ENCODE assay signal across 26 cellular contexts in genomic region chr1:179823693-179824092, GRCh38.
"Had no signal": no experiment of that assay in that cellular context is flagged by ENCODE, and none has a peak within 500 bp of the region (broad histone marks: within the 10 kb centered on the region; RNA-seq: fewer than 3 reads in every experiment).

No MANE protein-coding gene starts in this region.

- H3K4me1 Mint-ChIP-seq: activated CD4-positive, alpha-beta T cell treated with anti-CD3 and anti-CD28 coated beads for 36 hours; activated naive CD8-positive, alpha-beta T cell treated with anti-CD3 and anti-CD28 coated beads, Interleukin-2, amount 50 U/mL, for 24 hours; stimulated activated naive B cell treated with anti-CD40 and anti-IgM and Interleukin-4, amounts not matched to agents 10 μg/mL and 1 μg/mL and 100 μg/mL, for 72 hours had no signal

- H3K4me1 ChIP-seq: breast epithelium, prostate gland, stomach, tibial artery, upper lobe of right lung had no signal

- H3K4me2 ChIP-seq: smooth muscle cell had no signal

- H3K27me3 Mint-ChIP-seq: activated CD4-positive, alpha-beta T cell treated with anti-CD3 and anti-CD28 coated beads for 36 hours; activated naive CD4-positive, alpha-beta T cell treated with anti-CD3 and anti-CD28 coated beads, Interleukin-2, amount 50 U/mL, for 24 hours; activated naive CD8-positive, alpha-beta T cell treated with anti-CD3 and anti-CD28 coated beads, Interleukin-2, amount 50 U/mL, for 24 hours; activated T-cell treated with anti-CD3 and anti-CD28 coated beads, Interleukin-2, amount 50 U/mL, for 24 hours had no signal

- H3K27ac Mint-ChIP-seq: activated CD4-positive, alpha-beta T cell treated with anti-CD3 and anti-CD28 coated beads for 36 hours; activated CD8-positive, alpha-beta T cell treated with anti-CD3 and anti-CD28 coated beads, Interleukin-2, amount 10 ng/mL, durations not matched to agents 7 days and 5 days; activated naive CD4-positive, alpha-beta T cell treated with anti-CD3 and anti-CD28 coated beads, Interleukin-2, amount 50 U/mL, for 24 hours; activated naive CD8-positive, alpha-beta T cell treated with anti-CD3 and anti-CD28 coated beads, Interleukin-2, amount 50 U/mL, for 24 hours; activated T-cell treated with anti-CD3 and anti-CD28 coated beads, Interleukin-2, amount 50 U/mL, for 24 hours; mesothelial cell of epicardium; stimulated activated naive B cell treated with anti-CD40 and anti-IgM and Interleukin-4, amounts not matched to agents 10 μg/mL and 1 μg/mL and 100 μg/mL, for 72 hours; WTC11 had no signal

- H3K36me3 Mint-ChIP-seq: activated naive CD4-positive, alpha-beta T cell treated with anti-CD3 and anti-CD28 coated beads, Interleukin-2, amount 50 U/mL, for 24 hours; mesothelial cell of epicardium; naive thymus-derived CD8-positive, alpha-beta T cell; stimulated activated naive B cell treated with anti-CD40 and anti-IgM and Interleukin-4, amounts not matched to agents 10 μg/mL and 1 μg/mL and 100 μg/mL, for 72 hours; WTC11 had no signal

- H3K9me3 Mint-ChIP-seq: activated naive CD4-positive, alpha-beta T cell treated with anti-CD3 and anti-CD28 coated beads, Interleukin-2, amount 50 U/mL, for 24 hours; activated naive CD8-positive, alpha-beta T cell treated with anti-CD3 and anti-CD28 coated beads, Interleukin-2, amount 50 U/mL, for 24 hours; activated T-cell treated with anti-CD3 and anti-CD28 coated beads, Interleukin-2, amount 50 U/mL, for 24 hours; mesothelial cell of epicardium; naive thymus-derived CD8-positive, alpha-beta T cell; stimulated activated naive B cell treated with anti-CD40 and anti-IgM and Interleukin-4, amounts not matched to agents 10 μg/mL and 1 μg/mL and 100 μg/mL, for 72 hours; WTC11 had no signal

- H3K36me3 ChIP-seq: breast epithelium, left ventricle myocardium inferior, ovary, prostate gland, stomach, tibial artery, upper lobe of right lung had no signal

- H3K4me3 Mint-ChIP-seq: activated CD4-positive, alpha-beta T cell treated with anti-CD3 and anti-CD28 coated beads for 36 hours; activated CD8-positive, alpha-beta T cell treated with anti-CD3 and anti-CD28 coated beads, Interleukin-2, amount 10 ng/mL, durations not matched to agents 7 days and 5 days; activated naive CD4-positive, alpha-beta T cell treated with anti-CD3 and anti-CD28 coated beads, Interleukin-2, amount 50 U/mL, for 24 hours; activated naive CD8-positive, alpha-beta T cell treated with anti-CD3 and anti-CD28 coated beads, Interleukin-2, amount 50 U/mL, for 24 hours; activated T-cell treated with anti-CD3 and anti-CD28 coated beads, Interleukin-2, amount 50 U/mL, for 24 hours; mesothelial cell of epicardium; naive thymus-derived CD8-positive, alpha-beta T cell; stimulated activated naive B cell treated with anti-CD40 and anti-IgM and Interleukin-4, amounts not matched to agents 10 μg/mL and 1 μg/mL and 100 μg/mL, for 72 hours; WTC11 had no signal

- H3K4me3 ChIP-seq: breast epithelium, left ventricle myocardium inferior, ovary, prostate gland, smooth muscle cell, stomach, tibial artery, upper lobe of right lung had no signal

- H3K27me3 ChIP-seq: breast epithelium, ovary, tibial artery, upper lobe of right lung had no signal

- H3K27ac ChIP-seq: breast epithelium, ovary, prostate gland, stomach, tibial artery, upper lobe of right lung had no signal

- DNase-seq: activated CD4-positive, alpha-beta T cell treated with anti-CD3 and anti-CD28 coated beads for 36 hours; activated CD8-positive, alpha-beta T cell treated with anti-CD3 and anti-CD28 coated beads, Interleukin-2, amount 10 ng/mL, durations not matched to agents 7 days and 5 days; activated naive CD8-positive, alpha-beta T cell treated with anti-CD3 and anti-CD28 coated beads, Interleukin-2, amount 50 U/mL, for 24 hours; activated T-cell treated with anti-CD3 and anti-CD28 coated beads, Interleukin-2, amount 50 U/mL, for 24 hours; amygdala; central memory CD4-positive, alpha-beta T cell; effector CD8-positive, alpha-beta T cell; kidney glomerular epithelial cell; left ventricle myocardium inferior; mammary epithelial cell; ovary; retina; stimulated activated CD4-positive, alpha-beta T cell treated with anti-CD3 and anti-CD28 coated beads, Interleukin-15, amount 100 ng/mL, for 24 hours; stimulated activated CD4-positive, alpha-beta T cell treated with anti-CD3 and anti-CD28 coated beads, Interleukin-2, amount 100 ng/mL, for 24 hours; stimulated activated naive B cell treated with anti-CD40 and anti-IgM and Interleukin-4, amounts not matched to agents 10 μg/mL and 1 μg/mL and 100 μg/mL, for 72 hours; stomach; T-helper 2 cell had no signal

- H3K9me3 ChIP-seq: breast epithelium, left ventricle myocardium inferior, ovary, prostate gland, stomach, tibial artery, upper lobe of right lung had no signal
